ENCODE assay signal across 8 cellular contexts in genomic region chr1:154609398-154610380, GRCh38. TPM values are rescaled to one million over a fixed set of nuclear protein-coding genes. Genes with fewer than 3 reads are reported as not detected.
DNase-seq lines count a peak whose midpoint lies in the region; ATAC-seq and TF ChIP-seq lines count a peak whose summit lies in the region.

No MANE protein-coding gene starts in this region.

- peak overlapping the region; percentile 99 to 100 (median 100) for H3K27ac Mint-ChIP-seq in CD4-positive, CD25-positive, alpha-beta regulatory T cell
- peak overlapping the region; percentile 98 for H3K27ac Mint-ChIP-seq in activated CD4-positive, alpha-beta memory T cell treated with anti-CD3 and anti-CD28 coated beads, Interleukin-2, amount 10 ng/mL, durations not matched to agents 7 days and 5 days

- peak; percentile 25 to 74 (median 62) for DNase-seq in CD4-positive, CD25-positive, alpha-beta regulatory T cell
- DNase-seq in M059J (ENCODE audit: low read depth) (peak; percentile 78), fibroblast of the aortic adventitia (ENCODE audit: low read depth) (peak; percentile 17), G401 (ENCODE audit: low spot score) (no peak), NCI-H1048 (lab: John Stamatoyannopoulos, UW) (no peak)
- peak; percentile 64 for DNase-seq in activated CD4-positive, alpha-beta memory T cell treated with anti-CD3 and anti-CD28 coated beads, Interleukin-2, amount 10 ng/mL, durations not matched to agents 7 days and 5 days
- DNase-seq in stimulated activated CD4-positive, alpha-beta T cell treated with anti-CD3 and anti-CD28 coated beads, Interleukin-2, amount 100 ng/mL, for 24 hours, result peak; percentile 55 to 58

- H3K27ac ChIP-seq in CD4-positive, CD25-positive, alpha-beta regulatory T cell (ENCODE audit: insufficient read depth, low read length, poor library complexity, severe bottlenecking), result peak overlapping the region; percentile 95

- H3K4me1 Mint-ChIP-seq in CD4-positive, CD25-positive, alpha-beta regulatory T cell, result peaks cover 25 to 66% (median 56%) of the 10 kb centered on the region in 4 donors
- peaks cover 58% of the 10 kb centered on the region for H3K4me1 Mint-ChIP-seq in activated CD4-positive, alpha-beta memory T cell treated with anti-CD3 and anti-CD28 coated beads, Interleukin-2, amount 10 ng/mL, durations not matched to agents 7 days and 5 days

- no peaks in the 10 kb centered on the region for H3K27me3 Mint-ChIP-seq in CD4-positive, CD25-positive, alpha-beta regulatory T cell
- H3K27me3 Mint-ChIP-seq in activated CD4-positive, alpha-beta memory T cell treated with anti-CD3 and anti-CD28 coated beads, Interleukin-2, amount 10 ng/mL, durations not matched to agents 7 days and 5 days, result no peaks in the 10 kb centered on the region

- in situ Hi-C loops in G401 (cut with HindIII; ENCODE audit: low sequenced_read_pairs), result no loop called here

- H3K36me3 ChIP-seq in CD4-positive, CD25-positive, alpha-beta regulatory T cell (ENCODE audit: control insufficient read depth, insufficient read depth, low read length), result peaks cover 6% of the 10 kb centered on the region

- ATAC-seq in CD4-positive, CD25-positive, alpha-beta regulatory T cell (ENCODE audit: low read depth in 2 of 2), result peak; percentile 39 to 55
- ATAC-seq in HG02763 (IDR thresholded peaks at IDR 0.05; ENCODE audit: unreplicated experiment), result no peak

- peak overlapping the region; percentile 89 for H3K4me3 ChIP-seq in CD4-positive, CD25-positive, alpha-beta regulatory T cell (ENCODE audit: low read depth, low read length)
- no peak overlapping the region for H3K4me3 ChIP-seq in fibroblast of the aortic adventitia (ENCODE audit: low read depth, low read length)

- H3K4me1 ChIP-seq in CD4-positive, CD25-positive, alpha-beta regulatory T cell (ENCODE audit: control insufficient read depth, insufficient read depth, low read length, poor library complexity, severe bottlenecking), result peaks cover 50% of the 10 kb centered on the region

- POLR2A ChIA-PET in activated CD4-positive, alpha-beta memory T cell treated with anti-CD3 and anti-CD28 coated beads, Interleukin-2, amount 10 ng/mL, durations not matched to agents 7 days and 5 days (lab: Charles Lee), result interaction anchor here (0.6 to 3.8 kb wide), 15 partner anchors 9 to 530 kb away, joined by 3 to 51 read pairs (median 5); partner anchors contain the start of genes CKS1B, DPM3 and PMVK

- H3K9me3 Mint-ChIP-seq in CD4-positive, CD25-positive, alpha-beta regulatory T cell, result no peaks in the 10 kb centered on the region
- no peaks in the 10 kb centered on the region for H3K9me3 Mint-ChIP-seq in activated CD4-positive, alpha-beta memory T cell treated with anti-CD3 and anti-CD28 coated beads, Interleukin-2, amount 10 ng/mL, durations not matched to agents 7 days and 5 days

- no peaks in the 10 kb centered on the region for H3K9me3 ChIP-seq in CD4-positive, CD25-positive, alpha-beta regulatory T cell (ENCODE audit: control insufficient read depth in 2 of 2, low read length in 2 of 2)

- H3K4me3 Mint-ChIP-seq in CD4-positive, CD25-positive, alpha-beta regulatory T cell, result peak overlapping the region; percentile 97 to 99 (median 98)
- peak overlapping the region; percentile 94 for H3K4me3 Mint-ChIP-seq in activated CD4-positive, alpha-beta memory T cell treated with anti-CD3 and anti-CD28 coated beads, Interleukin-2, amount 10 ng/mL, durations not matched to agents 7 days and 5 days

- no peak for TF ChIP-seq CTCF in fibroblast of the aortic adventitia (IDR thresholded peaks at IDR 0.05; ENCODE audit: insufficient read depth, low read length)

- H3K27me3 ChIP-seq in CD4-positive, CD25-positive, alpha-beta regulatory T cell (ENCODE audit: control insufficient read depth, insufficient read depth, low read length), result no peaks in the 10 kb centered on the region

- CTCF ChIA-PET in activated CD4-positive, alpha-beta memory T cell treated with anti-CD3 and anti-CD28 coated beads, Interleukin-2, amount 10 ng/mL, durations not matched to agents 7 days and 5 days (lab: Charles Lee), result interaction anchor here (1.0 to 1.5 kb wide), 5 partner anchors 8 to 50 kb away, joined by 3 to 4 read pairs (median 4); no protein-coding TSS in a partner anchor

- no peaks in the 10 kb centered on the region for H3K36me3 Mint-ChIP-seq in CD4-positive, CD25-positive, alpha-beta regulatory T cell
- H3K36me3 Mint-ChIP-seq in activated CD4-positive, alpha-beta memory T cell treated with anti-CD3 and anti-CD28 coated beads, Interleukin-2, amount 10 ng/mL, durations not matched to agents 7 days and 5 days (ENCODE audit: low read depth), result peaks cover 26% of the 10 kb centered on the region

RNA-seq across cellular contexts. Expression of gene ADAR, which starts 1.7 kb away (rescaled TPM):
- total RNA-seq in CD4-positive, CD25-positive, alpha-beta regulatory T cell, result 264 TPM
- 100 to 1,000 TPM in 3 of 4 donors, 10 to 100 TPM in 1; 94.6 to 118 (median 108) TPM for polyA plus RNA-seq in CD4-positive, CD25-positive, alpha-beta regulatory T cell
- 178 and 260 TPM in 2 replicates for total RNA-seq in M059J (2014; rRNA removed; shearing (Covaris generic))
- total RNA-seq in activated CD4-positive, alpha-beta memory T cell treated with anti-CD3 and anti-CD28 coated beads, Interleukin-2, amount 10 ng/mL, durations not matched to agents 7 days and 5 days, result 100 to 1,000 TPM; 377 to 398 TPM
- total RNA-seq in fibroblast of the aortic adventitia (ENCODE audit: low replicate concordance), result 114 and 115 TPM in 2 replicates
- 67.4 and 94.1 TPM in 2 replicates for total RNA-seq in G401 (2014; rRNA removed; shearing (Covaris generic))

RNA-seq across cellular contexts. Expression of gene CHRNB2, which starts 42.1 kb away (rescaled TPM):
- not detected for total RNA-seq in CD4-positive, CD25-positive, alpha-beta regulatory T cell
- polyA plus RNA-seq in CD4-positive, CD25-positive, alpha-beta regulatory T cell, result not detected
- total RNA-seq in M059J (2014; rRNA removed; shearing (Covaris generic)), result not detected in 2 replicates
- not detected for total RNA-seq in activated CD4-positive, alpha-beta memory T cell treated with anti-CD3 and anti-CD28 coated beads, Interleukin-2, amount 10 ng/mL, durations not matched to agents 7 days and 5 days
- under 0.01 TPM in 1 of 2 replicates, not detected in the other for total RNA-seq in fibroblast of the aortic adventitia (ENCODE audit: low replicate concordance)
- total RNA-seq in G401 (2014; rRNA removed; shearing (Covaris generic)), result not detected in 2 replicates

RNA-seq across cellular contexts. Expression of gene UBE2Q1, which starts 51.2 kb away (rescaled TPM):
- 91.7 TPM for total RNA-seq in CD4-positive, CD25-positive, alpha-beta regulatory T cell
- 10 to 100 TPM in 3 of 4 donors, 1 to 10 TPM in 1; 9.5 to 18.5 (median 12.4) TPM for polyA plus RNA-seq in CD4-positive, CD25-positive, alpha-beta regulatory T cell
- total RNA-seq in M059J (2014; rRNA removed; shearing (Covaris generic)), result 34.2 and 42.4 TPM in 2 replicates
- 100 to 1,000 TPM; 118 to 122 TPM for total RNA-seq in activated CD4-positive, alpha-beta memory T cell treated with anti-CD3 and anti-CD28 coated beads, Interleukin-2, amount 10 ng/mL, durations not matched to agents 7 days and 5 days
- 18.6 and 26.1 TPM in 2 replicates for total RNA-seq in fibroblast of the aortic adventitia (ENCODE audit: low replicate concordance)
- total RNA-seq in G401 (2014; rRNA removed; shearing (Covaris generic)), result 38.0 and 61.2 TPM in 2 replicates

Comparison
In these comparisons a context has a peak if more than half of its experiments do, and no peak if none do; other contexts are left out.
1. DNase-seq: peak in CD4-positive, CD25-positive, alpha-beta regulatory T cell (3 of 3), M059J (single experiment), activated CD4-positive, alpha-beta memory T cell treated with anti-CD3 and anti-CD28 coated beads, Interleukin-2, amount 10 ng/mL, durations not matched to agents 7 days and 5 days (single experiment), fibroblast of the aortic adventitia (single experiment) and stimulated activated CD4-positive, alpha-beta T cell treated with anti-CD3 and anti-CD28 coated beads, Interleukin-2, amount 100 ng/mL, for 24 hours (2 of 2); none in G401 (single experiment) and NCI-H1048 (single experiment).